ENCODE assay signal across 1 cellular context in the genomic region with DNA sequence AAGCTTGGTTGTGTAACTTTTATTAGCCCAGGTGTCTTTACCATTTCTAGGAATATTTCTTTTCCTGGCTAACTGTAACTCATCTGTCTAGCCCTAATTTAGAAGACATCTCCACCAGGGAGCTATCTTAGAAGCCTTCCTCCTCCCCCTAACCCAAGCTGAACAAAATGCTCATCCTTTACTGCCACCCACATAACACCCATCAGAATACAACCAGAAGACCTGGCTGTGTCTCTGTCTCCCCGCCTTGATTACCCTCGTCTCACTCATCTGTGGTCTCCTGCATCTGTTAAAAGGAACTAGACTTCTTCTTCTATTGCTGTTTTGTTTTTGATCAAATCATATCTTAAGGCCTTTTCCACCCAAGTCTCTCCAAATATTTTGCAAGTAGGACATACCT.
A peak's percentile ranks its signal among the peaks of the same experiment; 100 is the strongest.
TF ChIP-seq lines count a peak whose summit lies in the region.

No MANE protein-coding gene starts in this region.

TF ChIP-seq in GM12878, 131 proteins besides CTCF, POLR2A, EP300 and RAD21 (continued from another document):
- TF ChIP-seq IKZF1 (conservative IDR thresholded peaks at IDR 0.05): 0 out of 2 replicates have a peak, but pooled peaks have one; percentile 1
